28 cellular contexts compared by ENCODE assay signal in genomic region chr12:54704187-54704586, GRCh38. TPM values are rescaled to one million over a fixed set of nuclear protein-coding genes. Genes with fewer than 3 reads are reported as not detected.
"Had no signal": no experiment of that assay in that cellular context is flagged by ENCODE, and none has a peak within 500 bp of the region (broad histone marks: within the 10 kb centered on the region; RNA-seq: fewer than 3 reads in every experiment).

No MANE protein-coding gene starts in this region.

- H3K4me3 ChIP-seq: heart right ventricle, lower lobe of right lung, right lobe of liver, skin epidermis, suprapubic skin, tibial nerve had no signal

- H3K36me3 ChIP-seq: heart right ventricle, lower lobe of right lung, right lobe of liver, suprapubic skin, tibial nerve had no signal

- H3K27ac ChIP-seq: heart right ventricle, lower lobe of right lung, right lobe of liver, skin epidermis, suprapubic skin, tibial nerve had no signal

- H3K9me3 Mint-ChIP-seq: activated CD4-positive, alpha-beta T cell treated with anti-CD3 and anti-CD28 coated beads, Interleukin-2, amount 10 ng/mL, durations not matched to agents 7 days and 5 days; activated naive CD4-positive, alpha-beta T cell treated with anti-CD3 and anti-CD28 coated beads, Interleukin-2, amount 50 U/mL, for 72 hours; activated T-helper 1 cell treated with anti-CD3 and anti-CD28 coated beads, Interleukin-12 subunit alpha, Interleukin-12 subunit beta, Interleukin-2, Interleukin-4 antibody, amounts not matched to agents 30 ng/mL and 10 ng/mL and 1 ng/mL, durations not matched to agents 14 hours and 24 hours and 36 hours; brain; naive thymus-derived CD4-positive, alpha-beta T cell; neural crest cell; stimulated activated naive CD8-positive, alpha-beta T cell treated with anti-CD3 and anti-CD28 coated beads, Interleukin-15, amount 100 ng/mL, for 72 hours; T-helper 2 cell treated with Interferon-gamma antibody and Interleukin-4, amounts not matched to agents 5 μg/mL and 100 μg/mL, for 36 hours had no signal

- H3K27me3 Mint-ChIP-seq: stimulated activated naive CD8-positive, alpha-beta T cell treated with anti-CD3 and anti-CD28 coated beads, Interleukin-15, amount 100 ng/mL, for 72 hours had no signal

- H3K4me1 ChIP-seq: heart right ventricle, lower lobe of right lung, right lobe of liver, suprapubic skin, tibial nerve had no signal

- H3K36me3 Mint-ChIP-seq: activated naive CD4-positive, alpha-beta T cell treated with anti-CD3 and anti-CD28 coated beads, Interleukin-2, amount 50 U/mL, for 72 hours; brain; naive thymus-derived CD4-positive, alpha-beta T cell had no signal

- H3K4me1 Mint-ChIP-seq: activated CD4-positive, alpha-beta T cell treated with anti-CD3 and anti-CD28 coated beads, Interleukin-2, amount 10 ng/mL, durations not matched to agents 7 days and 5 days; brain; naive thymus-derived CD4-positive, alpha-beta T cell; stimulated activated naive CD8-positive, alpha-beta T cell treated with anti-CD3 and anti-CD28 coated beads, Interleukin-15, amount 100 ng/mL, for 72 hours had no signal

- H3K27ac Mint-ChIP-seq: activated CD4-positive, alpha-beta T cell treated with anti-CD3 and anti-CD28 coated beads, Interleukin-2, amount 10 ng/mL, durations not matched to agents 7 days and 5 days; activated CD8-positive, alpha-beta T cell treated with anti-CD3 and anti-CD28 coated beads, Interleukin-2, amount 10 ng/mL, durations not matched to agents 7 days and 5 days; activated naive CD4-positive, alpha-beta T cell treated with anti-CD3 and anti-CD28 coated beads, Interleukin-2, amount 50 U/mL, for 72 hours; activated T-helper 1 cell treated with anti-CD3 and anti-CD28 coated beads, Interleukin-12 subunit alpha, Interleukin-12 subunit beta, Interleukin-2, Interleukin-4 antibody, amounts not matched to agents 30 ng/mL and 10 ng/mL and 1 ng/mL, durations not matched to agents 14 hours and 24 hours and 36 hours; brain; naive thymus-derived CD4-positive, alpha-beta T cell; stimulated activated naive CD8-positive, alpha-beta T cell treated with anti-CD3 and anti-CD28 coated beads, Interleukin-15, amount 100 ng/mL, for 72 hours; T-helper 2 cell treated with Interferon-gamma antibody and Interleukin-4, amounts not matched to agents 5 μg/mL and 100 μg/mL, for 36 hours had no signal

- H3K9me3 ChIP-seq: heart right ventricle, lower lobe of right lung, right lobe of liver, suprapubic skin, tibial nerve had no signal

- DNase-seq: activated CD4-positive, alpha-beta T cell treated with anti-CD3 and anti-CD28 coated beads, Interleukin-2, amount 10 ng/mL, durations not matched to agents 7 days and 5 days; activated CD8-positive, alpha-beta T cell treated with anti-CD3 and anti-CD28 coated beads, Interleukin-2, amount 10 ng/mL, durations not matched to agents 7 days and 5 days; activated gamma-delta T cell; aorta; effector CD4-positive, alpha-beta T cell; heart right ventricle; lower lobe of right lung; naive thymus-derived CD4-positive, alpha-beta T cell; occipital lobe; right lobe of liver; stimulated activated CD4-positive, alpha-beta T cell treated with anti-CD3 and anti-CD28 coated beads, Interleukin-1b, Interleukin-23, amount 100 ng/mL, for 48 hours; stimulated activated naive CD8-positive, alpha-beta T cell treated with anti-CD3 and anti-CD28 coated beads, Interleukin-15, amount 100 ng/mL, for 72 hours had no signal

- H3K4me3 Mint-ChIP-seq: activated CD4-positive, alpha-beta T cell treated with anti-CD3 and anti-CD28 coated beads, Interleukin-2, amount 10 ng/mL, durations not matched to agents 7 days and 5 days; activated CD8-positive, alpha-beta T cell treated with anti-CD3 and anti-CD28 coated beads, Interleukin-2, amount 10 ng/mL, durations not matched to agents 7 days and 5 days; activated T-helper 1 cell treated with anti-CD3 and anti-CD28 coated beads, Interleukin-12 subunit alpha, Interleukin-12 subunit beta, Interleukin-2, Interleukin-4 antibody, amounts not matched to agents 30 ng/mL and 10 ng/mL and 1 ng/mL, durations not matched to agents 14 hours and 24 hours and 36 hours; brain; naive thymus-derived CD4-positive, alpha-beta T cell; neural crest cell; stimulated activated naive CD8-positive, alpha-beta T cell treated with anti-CD3 and anti-CD28 coated beads, Interleukin-15, amount 100 ng/mL, for 72 hours; T-helper 2 cell treated with Interferon-gamma antibody and Interleukin-4, amounts not matched to agents 5 μg/mL and 100 μg/mL, for 36 hours had no signal

- H3K27me3 ChIP-seq: right lobe of liver, suprapubic skin, tibial nerve had no signal

RNA-seq across cellular contexts. Expression of gene DCD, which starts 56.0 kb away (rescaled TPM):
- total RNA-seq: activated CD4-positive, alpha-beta T cell treated with anti-CD3 and anti-CD28 coated beads, Interleukin-2, amount 10 ng/mL, durations not matched to agents 7 days and 5 days; activated CD8-positive, alpha-beta T cell treated with anti-CD3 and anti-CD28 coated beads, Interleukin-2, amount 10 ng/mL, durations not matched to agents 7 days and 5 days; activated naive CD4-positive, alpha-beta T cell treated with anti-CD3 and anti-CD28 coated beads, Interleukin-2, amount 50 U/mL, for 72 hours; activated T-helper 1 cell treated with anti-CD3 and anti-CD28 coated beads, Interleukin-12 subunit alpha, Interleukin-12 subunit beta, Interleukin-2, Interleukin-4 antibody, amounts not matched to agents 30 ng/mL and 10 ng/mL and 1 ng/mL, durations not matched to agents 14 hours and 24 hours and 36 hours; aorta; cardiac septum; chondrocyte; epithelial cell of proximal tubule; fibroblast of villous mesenchyme; heart right ventricle; kidney epithelial cell; left lobe of liver; lower lobe of right lung; mesenteric fat pad; naive thymus-derived CD4-positive, alpha-beta T cell; neural crest cell; occipital lobe; right lobe of liver; tibial nerve; urinary bladder had no signal
